ENCODE assay signal across 17 cellular contexts in genomic region chr13:101262306-101262705, GRCh38.
A peak's percentile ranks its signal among the peaks of the same experiment; 100 is the strongest.
DNase-seq lines count a peak whose midpoint lies in the region; ATAC-seq, FAIRE-seq and TF ChIP-seq lines count a peak whose summit lies in the region.
"Had no signal": no experiment of that assay in that cellular context is flagged by ENCODE, and none has a peak within 500 bp of the region (broad histone marks: within the 10 kb centered on the region; RNA-seq: fewer than 3 reads in every experiment).

No MANE protein-coding gene starts in this region.

- no peaks in the 10 kb centered on the region for H3K27me3 ChIP-seq in GM12878 (replicated peaks in 1 of 2; ENCODE audit: control insufficient read depth in 2 of 2, insufficient read depth in 2 of 2, low read length in 1 of 2)
- H3K27me3 ChIP-seq: breast epithelium, SJCRH30 had no signal

- ATAC-seq in GM19025 (IDR thresholded peaks at IDR 0.05; ENCODE audit: low read depth, unreplicated experiment) = peak; percentile 54
- peak; percentile 58 for ATAC-seq in GM21737 (IDR thresholded peaks at IDR 0.05; ENCODE audit: unreplicated experiment)
- ATAC-seq in HG03175 (IDR thresholded peaks at IDR 0.05; ENCODE audit: unreplicated experiment) = peak; percentile 78
- ATAC-seq in GM12878 = peak; percentile 87
- ATAC-seq in mucosa of descending colon = no peak
- ATAC-seq in HG03439 (IDR thresholded peaks at IDR 0.05; ENCODE audit: unreplicated experiment) = no peak

- no peaks in the 10 kb centered on the region for H3K4me1 ChIP-seq in GM12878 (ENCODE audit: control insufficient read depth, insufficient read depth, low read length)
- H3K4me1 ChIP-seq in mucosa of descending colon (ENCODE audit: low read depth) = no peaks in the 10 kb centered on the region
- H3K4me1 ChIP-seq: breast epithelium, SJCRH30 had no signal

- TF ChIP-seq EP300 in GM12878 (IDR thresholded peaks at IDR 0.05; ENCODE audit: borderline replicate concordance in 1 of 2, control insufficient read depth in 1 of 2, low read depth in 2 of 2, low read length in 2 of 2) = no peak

- H3K9me3 ChIP-seq in GM12878 (replicated peaks; ENCODE audit: control insufficient read depth, insufficient read depth, low read length) (no peaks in the 10 kb centered on the region), mucosa of descending colon (no peaks in the 10 kb centered on the region)
- H3K9me3 ChIP-seq: breast epithelium, SJCRH30 had no signal

- no peak overlapping the region for H3K27ac ChIP-seq in GM12878 (ENCODE audit: control insufficient read depth, insufficient read depth)
- H3K27ac ChIP-seq: breast epithelium, C4-2B, KMS-11, SJCRH30 had no signal

- POLR2A ChIA-PET in GM12878 (lab: Charles Lee) = no interaction called here

- no peaks in the 10 kb centered on the region for H4K20me1 ChIP-seq in GM12878 (ENCODE audit: control insufficient read depth, insufficient read depth)

- 0% methylated on average over 2 of the region's 2 CpGs for WGBS in GM12878 (ENCODE audit: insufficient coverage, insufficient replicate concordance, low lambda C conversion rate, missing lambda C conversion rate)

- TF ChIP-seq POLR2A in GM12878 (IDR thresholded peaks at IDR 0.05; ENCODE audit: low read depth, low read length) = no peak

- no TSS peak for BruUV-seq in GM12878 (replicated peaks; lab: Mats Ljungman, UMichigan)

- CTCF ChIA-PET in GM12878 (lab: Yijun Ruan, JAX) = interaction anchor here (1.4 kb wide), 1 partner anchor 117 kb away, joined by 5 read pairs; no protein-coding TSS in a partner anchor

- no peak overlapping the region for H3K9ac ChIP-seq in GM12878 (ENCODE audit: control insufficient read depth, insufficient read depth, low read length)
- H3K9ac ChIP-seq: KMS-11 had no signal

- H3K36me3 ChIP-seq in GM12878 (ENCODE audit: control insufficient read depth in 2 of 2, insufficient read depth in 2 of 2, low read length in 1 of 2) (no peaks in the 10 kb centered on the region), mucosa of descending colon (ENCODE audit: low read depth) (no peaks in the 10 kb centered on the region)
- H3K36me3 ChIP-seq: breast epithelium, SJCRH30 had no signal

- intact Hi-C loops in GM12878 (cut with micrococcal nuclease; ENCODE audit: unreplicated experiment) (no loop called here), mucosa of descending colon (cut with DNase I, micrococcal nuclease) (no loop called here)

- no peaks in the 10 kb centered on the region for H3K79me2 ChIP-seq in GM12878 (ENCODE audit: control insufficient read depth, insufficient read depth, low read length)

- TF ChIP-seq CTCF in GM12878 (IDR thresholded peaks at IDR 0.05 in 2 of 3, conservative IDR thresholded peaks at IDR 0.05 in 1 of 3; ENCODE audit: control insufficient read depth in 2 of 3, extremely low read depth in 1 of 3, insufficient read depth in 1 of 3, low read depth in 3 of 3, low read length in 3 of 3) = no peak; a peak in 1 of 6 replicates
- no peak for TF ChIP-seq CTCF in mucosa of descending colon (IDR thresholded peaks at IDR 0.05)

- TF ChIP-seq RAD21 in GM12878 (IDR thresholded peaks at IDR 0.05; ENCODE audit: insufficient read depth, low read depth, low read length) = no peak

- no peak overlapping the region for H3K4me3 ChIP-seq in GM12878
- H3K4me3 ChIP-seq in mucosa of descending colon = no peak overlapping the region
- H3K4me3 ChIP-seq: breast epithelium, SJCRH30 had no signal

- H3K4me2 ChIP-seq in GM12878 (ENCODE audit: control insufficient read depth, insufficient read depth) = no peak overlapping the region
- H3K4me2 ChIP-seq: KMS-11 had no signal

- RAD21 ChIA-PET in GM12878 (lab: Charles Lee; ENCODE audit: unreplicated experiment) = no interaction called here

- in situ Hi-C loops in GM12878 (cut with MboI) = no loop called here

- H2AFZ ChIP-seq in GM12878 (ENCODE audit: control insufficient read depth, low read depth, low read length) = no peak overlapping the region

- DNase-seq in GM12878 (ENCODE audit: low read depth, low spot score) = no peak
- no peak for DNase-seq in NCI-H2029 treated with DMSO at 0.1 percent for 48 hours (lab: John Stamatoyannopoulos, UW)
- DNase-seq in mucosa of descending colon = no peak
- no peak for DNase-seq in cerebellum (ENCODE audit: low spot score)
- DNase-seq: head of caudate nucleus, kidney glomerular epithelial cell, NCI-H2029, SJCRH30, small intestine had no signal

- SMC1A ChIA-PET in GM12878 (lab: Charles Lee; ENCODE audit: uncharacterized antibody, unreplicated experiment) = interaction anchor here (0.8 to 1.8 kb wide), 2 partner anchors 10 to 107 kb away, joined by 3 to 7 read pairs; no protein-coding TSS in a partner anchor

- no peak for FAIRE-seq in GM12878 (lab: Jason Lieb, UNC)
- FAIRE-seq: small intestine, TTC549 had no signal

TF ChIP-seq in GM12878, 131 proteins besides CTCF, POLR2A, EP300 and RAD21:
- no peak for TF ChIP-seq IRF4 (IDR thresholded peaks at IDR 0.05; ENCODE audit: low read depth, low read length)
- no peak for TF ChIP-seq SIN3A (IDR thresholded peaks at IDR 0.05; ENCODE audit: low read depth, low read length)
- peak; percentile 37; the same call in 1 of the 2 replicates for TF ChIP-seq IKZF1 (conservative IDR thresholded peaks at IDR 0.05)
- TF ChIP-seq ZSCAN29 (IDR thresholded peaks at IDR 0.05) = no peak
- TF ChIP-seq SPI1 (IDR thresholded peaks at IDR 0.05; ENCODE audit: borderline replicate concordance, insufficient read depth, low read depth, low read length) = peak; percentile 60; the same call in 1 of the 2 replicates
- peak; percentile 91 for TF ChIP-seq ZNF24 (IDR thresholded peaks at IDR 0.05)
- TF ChIP-seq ATF3 (IDR thresholded peaks at IDR 0.05; ENCODE audit: borderline replicate concordance, extremely low read depth, low read depth, low read length) = no peak
- peak in 1 of 2 experiments; percentile 44; a peak in 2 of 4 replicates for TF ChIP-seq IKZF2 (IDR thresholded peaks at IDR 0.05)
- no peak for TF ChIP-seq WRNIP1 (IDR thresholded peaks at IDR 0.05; ENCODE audit: borderline replicate concordance, low read depth, low read length)
TF ChIP-seq in GM12878: peak in this region for 4.

Comparison
In these comparisons a context has a peak if more than half of its experiments do, and no peak if none do; other contexts are left out.
1. ATAC-seq: peak in GM19025 (single experiment), GM21737 (single experiment), HG03175 (single experiment) and GM12878 (single experiment); none in mucosa of descending colon (single experiment) and HG03439 (single experiment).